ENCODE assay signal across 2 cellular contexts in genomic region chr1:112699425-112700144, GRCh38.
TF ChIP-seq lines count a peak whose summit lies in the region.

No MANE protein-coding gene starts in this region.

TF ChIP-seq in GM23338, 12 proteins besides CTCF, POLR2A, EP300 and RAD21 (continued from another document):
- TF ChIP-seq, protein P1, sequence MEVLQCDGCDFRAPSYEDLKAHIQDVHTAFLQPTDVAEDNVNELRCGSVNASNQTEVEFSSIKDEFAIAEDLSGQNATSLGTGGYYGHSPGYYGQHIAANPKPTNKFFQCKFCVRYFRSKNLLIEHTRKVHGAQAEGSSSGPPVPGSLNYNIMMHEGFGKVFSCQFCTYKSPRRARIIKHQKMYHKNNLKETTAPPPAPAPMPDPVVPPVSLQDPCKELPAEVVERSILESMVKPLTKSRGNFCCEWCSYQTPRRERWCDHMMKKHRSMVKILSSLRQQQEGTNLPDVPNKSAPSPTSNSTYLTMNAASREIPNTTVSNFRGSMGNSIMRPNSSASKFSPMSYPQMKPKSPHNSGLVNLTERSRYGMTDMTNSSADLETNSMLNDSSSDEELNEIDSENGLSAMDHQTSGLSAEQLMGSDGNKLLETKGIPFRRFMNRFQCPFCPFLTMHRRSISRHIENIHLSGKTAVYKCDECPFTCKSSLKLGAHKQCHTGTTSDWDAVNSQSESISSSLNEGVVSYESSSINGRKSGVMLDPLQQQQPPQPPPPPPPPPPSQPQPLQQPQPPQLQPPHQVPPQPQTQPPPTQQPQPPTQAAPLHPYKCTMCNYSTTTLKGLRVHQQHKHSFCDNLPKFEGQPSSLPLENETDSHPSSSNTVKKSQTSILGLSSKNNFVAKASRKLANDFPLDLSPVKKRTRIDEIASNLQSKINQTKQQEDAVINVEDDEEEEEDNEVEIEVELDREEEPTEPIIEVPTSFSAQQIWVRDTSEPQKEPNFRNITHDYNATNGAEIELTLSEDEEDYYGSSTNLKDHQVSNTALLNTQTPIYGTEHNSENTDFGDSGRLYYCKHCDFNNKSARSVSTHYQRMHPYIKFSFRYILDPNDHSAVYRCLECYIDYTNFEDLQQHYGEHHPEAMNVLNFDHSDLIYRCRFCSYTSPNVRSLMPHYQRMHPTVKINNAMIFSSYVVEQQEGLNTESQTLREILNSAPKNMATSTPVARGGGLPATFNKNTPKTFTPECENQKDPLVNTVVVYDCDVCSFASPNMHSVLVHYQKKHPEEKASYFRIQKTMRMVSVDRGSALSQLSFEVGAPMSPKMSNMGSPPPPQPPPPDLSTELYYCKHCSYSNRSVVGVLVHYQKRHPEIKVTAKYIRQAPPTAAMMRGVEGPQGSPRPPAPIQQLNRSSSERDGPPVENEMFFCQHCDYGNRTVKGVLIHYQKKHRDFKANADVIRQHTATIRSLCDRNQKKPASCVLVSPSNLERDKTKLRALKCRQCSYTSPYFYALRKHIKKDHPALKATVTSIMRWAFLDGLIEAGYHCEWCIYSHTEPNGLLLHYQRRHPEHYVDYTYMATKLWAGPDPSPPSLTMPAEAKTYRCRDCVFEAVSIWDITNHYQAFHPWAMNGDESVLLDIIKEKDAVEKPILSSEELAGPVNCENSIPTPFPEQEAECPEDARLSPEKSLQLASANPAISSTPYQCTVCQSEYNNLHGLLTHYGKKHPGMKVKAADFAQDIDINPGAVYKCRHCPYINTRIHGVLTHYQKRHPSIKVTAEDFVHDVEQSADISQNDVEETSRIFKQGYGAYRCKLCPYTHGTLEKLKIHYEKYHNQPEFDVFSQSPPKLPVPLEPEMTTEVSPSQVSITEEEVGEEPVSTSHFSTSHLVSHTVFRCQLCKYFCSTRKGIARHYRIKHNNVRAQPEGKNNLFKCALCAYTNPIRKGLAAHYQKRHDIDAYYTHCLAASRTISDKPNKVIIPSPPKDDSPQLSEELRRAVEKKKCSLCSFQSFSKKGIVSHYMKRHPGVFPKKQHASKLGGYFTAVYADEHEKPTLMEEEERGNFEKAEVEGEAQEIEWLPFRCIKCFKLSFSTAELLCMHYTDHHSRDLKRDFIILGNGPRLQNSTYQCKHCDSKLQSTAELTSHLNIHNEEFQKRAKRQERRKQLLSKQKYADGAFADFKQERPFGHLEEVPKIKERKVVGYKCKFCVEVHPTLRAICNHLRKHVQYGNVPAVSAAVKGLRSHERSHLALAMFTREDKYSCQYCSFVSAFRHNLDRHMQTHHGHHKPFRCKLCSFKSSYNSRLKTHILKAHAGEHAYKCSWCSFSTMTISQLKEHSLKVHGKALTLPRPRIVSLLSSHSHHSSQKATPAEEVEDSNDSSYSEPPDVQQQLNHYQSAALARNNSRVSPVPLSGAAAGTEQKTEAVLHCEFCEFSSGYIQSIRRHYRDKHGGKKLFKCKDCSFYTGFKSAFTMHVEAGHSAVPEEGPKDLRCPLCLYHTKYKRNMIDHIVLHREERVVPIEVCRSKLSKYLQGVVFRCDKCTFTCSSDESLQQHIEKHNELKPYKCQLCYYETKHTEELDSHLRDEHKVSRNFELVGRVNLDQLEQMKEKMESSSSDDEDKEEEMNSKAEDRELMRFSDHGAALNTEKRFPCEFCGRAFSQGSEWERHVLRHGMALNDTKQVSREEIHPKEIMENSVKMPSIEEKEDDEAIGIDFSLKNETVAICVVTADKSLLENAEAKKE (CRISPR knock-in tag; IDR thresholded peaks at IDR 0.05) = no peak
- no peak for TF ChIP-seq STAT1 (IDR thresholded peaks at IDR 0.05; ENCODE audit: unreplicated experiment)

TF ChIP-seq in liver, 16 proteins besides CTCF, POLR2A, EP300 and RAD21 (continued from another document):
- TF ChIP-seq, protein P2, sequence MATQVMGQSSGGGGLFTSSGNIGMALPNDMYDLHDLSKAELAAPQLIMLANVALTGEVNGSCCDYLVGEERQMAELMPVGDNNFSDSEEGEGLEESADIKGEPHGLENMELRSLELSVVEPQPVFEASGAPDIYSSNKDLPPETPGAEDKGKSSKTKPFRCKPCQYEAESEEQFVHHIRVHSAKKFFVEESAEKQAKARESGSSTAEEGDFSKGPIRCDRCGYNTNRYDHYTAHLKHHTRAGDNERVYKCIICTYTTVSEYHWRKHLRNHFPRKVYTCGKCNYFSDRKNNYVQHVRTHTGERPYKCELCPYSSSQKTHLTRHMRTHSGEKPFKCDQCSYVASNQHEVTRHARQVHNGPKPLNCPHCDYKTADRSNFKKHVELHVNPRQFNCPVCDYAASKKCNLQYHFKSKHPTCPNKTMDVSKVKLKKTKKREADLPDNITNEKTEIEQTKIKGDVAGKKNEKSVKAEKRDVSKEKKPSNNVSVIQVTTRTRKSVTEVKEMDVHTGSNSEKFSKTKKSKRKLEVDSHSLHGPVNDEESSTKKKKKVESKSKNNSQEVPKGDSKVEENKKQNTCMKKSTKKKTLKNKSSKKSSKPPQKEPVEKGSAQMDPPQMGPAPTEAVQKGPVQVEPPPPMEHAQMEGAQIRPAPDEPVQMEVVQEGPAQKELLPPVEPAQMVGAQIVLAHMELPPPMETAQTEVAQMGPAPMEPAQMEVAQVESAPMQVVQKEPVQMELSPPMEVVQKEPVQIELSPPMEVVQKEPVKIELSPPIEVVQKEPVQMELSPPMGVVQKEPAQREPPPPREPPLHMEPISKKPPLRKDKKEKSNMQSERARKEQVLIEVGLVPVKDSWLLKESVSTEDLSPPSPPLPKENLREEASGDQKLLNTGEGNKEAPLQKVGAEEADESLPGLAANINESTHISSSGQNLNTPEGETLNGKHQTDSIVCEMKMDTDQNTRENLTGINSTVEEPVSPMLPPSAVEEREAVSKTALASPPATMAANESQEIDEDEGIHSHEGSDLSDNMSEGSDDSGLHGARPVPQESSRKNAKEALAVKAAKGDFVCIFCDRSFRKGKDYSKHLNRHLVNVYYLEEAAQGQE (IDR thresholded peaks at IDR 0.05) = no peak
- TF ChIP-seq, protein P3, sequence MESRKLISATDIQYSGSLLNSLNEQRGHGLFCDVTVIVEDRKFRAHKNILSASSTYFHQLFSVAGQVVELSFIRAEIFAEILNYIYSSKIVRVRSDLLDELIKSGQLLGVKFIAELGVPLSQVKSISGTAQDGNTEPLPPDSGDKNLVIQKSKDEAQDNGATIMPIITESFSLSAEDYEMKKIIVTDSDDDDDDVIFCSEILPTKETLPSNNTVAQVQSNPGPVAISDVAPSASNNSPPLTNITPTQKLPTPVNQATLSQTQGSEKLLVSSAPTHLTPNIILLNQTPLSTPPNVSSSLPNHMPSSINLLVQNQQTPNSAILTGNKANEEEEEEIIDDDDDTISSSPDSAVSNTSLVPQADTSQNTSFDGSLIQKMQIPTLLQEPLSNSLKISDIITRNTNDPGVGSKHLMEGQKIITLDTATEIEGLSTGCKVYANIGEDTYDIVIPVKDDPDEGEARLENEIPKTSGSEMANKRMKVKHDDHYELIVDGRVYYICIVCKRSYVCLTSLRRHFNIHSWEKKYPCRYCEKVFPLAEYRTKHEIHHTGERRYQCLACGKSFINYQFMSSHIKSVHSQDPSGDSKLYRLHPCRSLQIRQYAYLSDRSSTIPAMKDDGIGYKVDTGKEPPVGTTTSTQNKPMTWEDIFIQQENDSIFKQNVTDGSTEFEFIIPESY (IDR thresholded peaks at IDR 0.05) = no peak
- TF ChIP-seq ATF3 (IDR thresholded peaks at IDR 0.05) (no peak), FOXA1 (IDR thresholded peaks at IDR 0.05) (no peak), JUND (IDR thresholded peaks at IDR 0.05) (no peak), FOXA2 (IDR thresholded peaks at IDR 0.05) (no peak), EGR1 (IDR thresholded peaks at IDR 0.05; ENCODE audit: low read depth in 2 of 2) (no peak), HNF4A (conservative IDR thresholded peaks at IDR 0.05) (no peak), NR2F2 (IDR thresholded peaks at IDR 0.05) (no peak), YY1 (IDR thresholded peaks at IDR 0.05) (no peak), SP1 (IDR thresholded peaks at IDR 0.05) (no peak), RXRA (IDR thresholded peaks at IDR 0.05) (no peak), GABPA (IDR thresholded peaks at IDR 0.05 in 1 of 2, conservative IDR thresholded peaks at IDR 0.05 in 1 of 2) (no peak), TAF1 (conservative IDR thresholded peaks at IDR 0.05) (no peak)
